8 cellular contexts compared by ENCODE assay signal in the genomic region with DNA sequence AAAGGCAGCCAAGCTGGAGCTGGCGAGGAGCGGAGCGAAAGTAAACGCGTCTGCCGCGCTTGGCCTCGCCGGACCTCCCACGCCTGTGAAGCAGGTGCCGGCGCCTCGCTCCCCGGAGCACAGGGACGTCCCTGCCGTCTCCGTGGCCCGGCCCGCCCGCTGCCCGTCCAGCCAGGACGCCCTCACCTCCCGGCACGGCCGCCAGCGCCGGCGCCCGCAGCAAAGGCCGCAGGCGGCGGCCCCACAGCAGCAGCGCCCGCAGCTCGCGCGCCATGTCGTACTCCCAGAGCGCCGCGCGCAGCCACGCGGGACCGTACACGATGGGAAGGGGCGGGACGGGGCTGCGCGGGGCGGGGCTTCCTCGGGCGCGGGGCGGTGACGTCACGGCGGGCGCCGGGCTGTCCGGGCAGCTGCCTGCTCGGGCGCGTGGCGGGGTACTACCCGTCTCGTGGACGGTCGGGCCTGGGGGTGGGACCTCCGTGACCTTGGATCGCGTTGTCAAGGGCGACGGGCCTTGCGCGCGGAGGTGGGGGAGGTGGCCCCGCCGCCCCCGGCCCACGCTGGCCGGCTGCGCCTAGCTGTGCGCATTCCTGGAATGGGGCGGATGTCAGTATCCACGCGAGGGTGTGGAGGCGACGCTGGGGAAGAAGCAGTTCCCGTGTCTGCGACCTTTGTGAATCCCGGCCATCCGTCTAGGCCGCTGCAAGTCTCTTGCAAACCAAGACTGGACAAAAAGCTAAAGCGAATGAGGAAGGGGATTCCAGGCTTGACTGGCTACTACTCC. TPM values are rescaled to one million over a fixed set of nuclear protein-coding genes. Genes with fewer than 3 reads are reported as not detected.
DNase-seq lines count a peak whose midpoint lies in the region; ATAC-seq and TF ChIP-seq lines count a peak whose summit lies in the region.

A gene (minus strand): TSS at position 290 of the 784 bp plus-strand sequence. CDS start 16 bp downstream, at position 274.

- peak; percentile 88 for DNase-seq in CD4-positive, CD25-positive, alpha-beta regulatory T cell
- DNase-seq in NOMO-1 treated with DMSO at 0.1 percent for 48 hours (lab: John Stamatoyannopoulos, UW; ENCODE audit: unreplicated experiment) (peak; percentile 76), endodermal cell (peak; percentile 90)
- peak; percentile 63 for DNase-seq in activated CD8-positive, alpha-beta memory T cell treated with anti-CD3 and anti-CD28 coated beads, Interleukin-2, amount 50 U/mL, for 1 hour (ENCODE audit: extremely low read depth)
- peak; percentile 84 for DNase-seq in stimulated activated CD8-positive, alpha-beta memory T cell treated with anti-CD3 and anti-CD28 coated beads, Interleukin-15, amount 100 ng/mL, for 1 hour (ENCODE audit: low read depth)

- no peak for TF ChIP-seq CTCF in endodermal cell (conservative IDR thresholded peaks at IDR 0.05)

- peak; percentile 95 to 97 for ATAC-seq in CD4-positive, CD25-positive, alpha-beta regulatory T cell (ENCODE audit: low read depth in 2 of 2)
- ATAC-seq in GM19397 (IDR thresholded peaks at IDR 0.05; ENCODE audit: unreplicated experiment), result peak; percentile 89
- ATAC-seq in HG03575 (IDR thresholded peaks at IDR 0.05; ENCODE audit: extremely low read depth, insufficient number of reproducible peaks, low FRiP score, unreplicated experiment), result peak; percentile 40

- peaks cover 14 to 43% (median 25%) of the 10 kb centered on the region in 4 donors for H3K4me1 Mint-ChIP-seq in CD4-positive, CD25-positive, alpha-beta regulatory T cell
- peaks cover 22% of the 10 kb centered on the region for H3K4me1 Mint-ChIP-seq in endodermal cell

- peaks cover 4% of the 10 kb centered on the region for H3K36me3 Mint-ChIP-seq in CD4-positive, CD25-positive, alpha-beta regulatory T cell
- peaks cover 16% of the 10 kb centered on the region for H3K36me3 Mint-ChIP-seq in endodermal cell (ENCODE audit: low read depth)

- 1% methylated on average over 44 to 95 of the region's 95 CpGs for WGBS in endodermal cell (ENCODE audit: insufficient coverage in 1 of 2, insufficient read length in 1 of 2), 2 experiments
- WGBS in mesodermal cell (ENCODE audit: insufficient coverage in 2 of 2), 2 experiments, result 1% methylated on average over 56 to 85 of the region's 95 CpGs

- no peaks in the 10 kb centered on the region for H3K27me3 Mint-ChIP-seq in CD4-positive, CD25-positive, alpha-beta regulatory T cell
- H3K27me3 Mint-ChIP-seq in endodermal cell (ENCODE audit: insufficient read depth), result no peaks in the 10 kb centered on the region

- H3K9me3 ChIP-seq in CD4-positive, CD25-positive, alpha-beta regulatory T cell (ENCODE audit: control insufficient read depth in 2 of 2, low read length in 2 of 2), result no peaks in the 10 kb centered on the region
- H3K9me3 ChIP-seq in endodermal cell (ENCODE audit: control insufficient read depth, low read length), result no peaks in the 10 kb centered on the region
- H3K9me3 ChIP-seq in mesodermal cell (ENCODE audit: control insufficient read depth, low read length), result no peaks in the 10 kb centered on the region

- H3K27me3 ChIP-seq in CD4-positive, CD25-positive, alpha-beta regulatory T cell (ENCODE audit: control insufficient read depth, insufficient read depth, low read length), result no peaks in the 10 kb centered on the region
- no peaks in the 10 kb centered on the region for H3K27me3 ChIP-seq in endodermal cell (ENCODE audit: control insufficient read depth, insufficient read depth, low read length, poor library complexity, severe bottlenecking)

- peaks cover 20% of the 10 kb centered on the region for H3K4me1 ChIP-seq in CD4-positive, CD25-positive, alpha-beta regulatory T cell (ENCODE audit: control insufficient read depth, insufficient read depth, low read length, poor library complexity, severe bottlenecking)
- no peaks in the 10 kb centered on the region for H3K4me1 ChIP-seq in endodermal cell (ENCODE audit: control insufficient read depth, insufficient read depth, low read length)
- H3K4me1 ChIP-seq in mesodermal cell (ENCODE audit: control insufficient read depth, insufficient read depth, low read length, poor library complexity, severe bottlenecking), result no peaks in the 10 kb centered on the region

- H3K27ac ChIP-seq in CD4-positive, CD25-positive, alpha-beta regulatory T cell (ENCODE audit: insufficient read depth, low read length, poor library complexity, severe bottlenecking), result peak within 1 kb of the TSS; percentile 86
- peak within 1 kb of the TSS; percentile 59 for H3K27ac ChIP-seq in endodermal cell (ENCODE audit: low read depth, low read length)
- H3K27ac ChIP-seq in mesodermal cell (ENCODE audit: low read depth, low read length, severe bottlenecking), result peak within 1 kb of the TSS; percentile 75

- no peaks in the 10 kb centered on the region for H3K9me3 Mint-ChIP-seq in CD4-positive, CD25-positive, alpha-beta regulatory T cell
- H3K9me3 Mint-ChIP-seq in endodermal cell, result no peaks in the 10 kb centered on the region

- peak within 1 kb of the TSS; percentile 84 to 92 (median 89) for H3K27ac Mint-ChIP-seq in CD4-positive, CD25-positive, alpha-beta regulatory T cell
- peak within 1 kb of the TSS; percentile 93 for H3K27ac Mint-ChIP-seq in endodermal cell

- H3K4me3 ChIP-seq in CD4-positive, CD25-positive, alpha-beta regulatory T cell (ENCODE audit: low read depth, low read length), result peak within 1 kb of the TSS; percentile 86
- H3K4me3 ChIP-seq in endodermal cell (ENCODE audit: low read length) (peak within 1 kb of the TSS; percentile 94), mesodermal cell (ENCODE audit: extremely low read depth, insufficient read depth, low read length, poor library complexity, severe bottlenecking) (peak within 1 kb of the TSS; percentile 77)

- peak within 1 kb of the TSS; percentile 92 for H3K9ac ChIP-seq in endodermal cell (ENCODE audit: extremely low read depth, low read length, poor library complexity, severe bottlenecking)

- H3K36me3 ChIP-seq in CD4-positive, CD25-positive, alpha-beta regulatory T cell (ENCODE audit: control insufficient read depth, insufficient read depth, low read length), result peaks cover 9% of the 10 kb centered on the region
- no peaks in the 10 kb centered on the region for H3K36me3 ChIP-seq in endodermal cell (ENCODE audit: control insufficient read depth, insufficient read depth, low read length)
- H3K36me3 ChIP-seq in mesodermal cell (ENCODE audit: control insufficient read depth, insufficient read depth, low read length), result no peaks in the 10 kb centered on the region

- H3K4me3 Mint-ChIP-seq in CD4-positive, CD25-positive, alpha-beta regulatory T cell, result peak within 1 kb of the TSS; percentile 90 to 95 (median 92)
- peak within 1 kb of the TSS; percentile 88 for H3K4me3 Mint-ChIP-seq in endodermal cell

RNA-seq across cellular contexts. Expression of the gene that starts here (rescaled TPM):
- 65.0 TPM for total RNA-seq in CD4-positive, CD25-positive, alpha-beta regulatory T cell
- polyA plus RNA-seq in CD4-positive, CD25-positive, alpha-beta regulatory T cell, result 10 to 100 TPM; 38.7 to 59.5 (median 44.4) TPM
- total RNA-seq in endodermal cell, result 100 to 1,000 TPM; 144 to 156 TPM
- polyA plus RNA-seq in endodermal cell (2013, experiment 1 of 2), result 114 TPM
- 102 TPM for polyA plus RNA-seq in endodermal cell (2013, experiment 2 of 2)
- 105 TPM for polyA plus RNA-seq in mesodermal cell (2013, experiment 1 of 2)
- polyA plus RNA-seq in mesodermal cell (2013, experiment 2 of 2), result 97.6 TPM

Comparison
In these comparisons a context has a peak if more than half of its experiments do, and no peak if none do; other contexts are left out.
1. Peak in every context shown above with its lines: DNase-seq, ATAC-seq, H3K4me3 ChIP-seq and H3K27ac ChIP-seq.
2. ATAC-seq: peak in every context shown above with its lines; median percentile 96 in CD4-positive, CD25-positive, alpha-beta regulatory T cell; 89 in GM19397; 40 in HG03575.